In genomic region chr5:95781101-95781583, GRCh38 we compare ENCODE assay signal across 8 cellular contexts. TPM values are rescaled to one million over a fixed set of nuclear protein-coding genes. Genes with fewer than 3 reads are reported as not detected.
DNase-seq lines count a peak whose midpoint lies in the region; ATAC-seq and TF ChIP-seq lines count a peak whose summit lies in the region.

No MANE protein-coding gene starts in this region.

- no peak overlapping the region for H3K4me3 Mint-ChIP-seq in Calu3 (ENCODE audit: low read depth, unreplicated experiment)
- peak overlapping the region; percentile 66 to 87 (median 74) for H3K4me3 Mint-ChIP-seq in naive thymus-derived CD8-positive, alpha-beta T cell

- BruUV-seq in Calu3 (replicated peaks; lab: Mats Ljungman, UMichigan) = no TSS peak

- H3K9me3 Mint-ChIP-seq in Calu3 (ENCODE audit: low read depth, unreplicated experiment) = no peaks in the 10 kb centered on the region
- no peaks in the 10 kb centered on the region for H3K9me3 Mint-ChIP-seq in naive thymus-derived CD8-positive, alpha-beta T cell

- POLR2A ChIA-PET in naive thymus-derived CD8-positive, alpha-beta T cell (lab: Charles Lee) = interaction anchor here (0.6 to 2.7 kb wide), 13 partner anchors 28 to 190 kb away, joined by 3 to 21 read pairs (median 6); partner anchors contain the start of genes GLRX and RFESD

- DNase-seq in Calu3 = peak; percentile 82
- peak; percentile 84 for DNase-seq in OCI-M1 (lab: John Stamatoyannopoulos, UW)
- peak; percentile 60 for DNase-seq in activated T-cell treated with anti-CD3 and anti-CD28 coated beads for 48 hours (ENCODE audit: low read depth)
- DNase-seq in fibroblast of gingiva (ENCODE audit: low read depth) = peak; percentile 90
- DNase-seq in naive thymus-derived CD8-positive, alpha-beta T cell = peak; percentile 44 to 85 (median 66)
- peak; percentile 33 to 47 for DNase-seq in stimulated activated CD8-positive, alpha-beta memory T cell treated with anti-CD3 and anti-CD28 coated beads, Interleukin-7, amount 100 ng/mL, for 48 hours (ENCODE audit: extremely low read depth in 1 of 2, low read depth in 1 of 2)

- H3K27ac Mint-ChIP-seq in Calu3 (ENCODE audit: unreplicated experiment) = no peak overlapping the region
- H3K27ac Mint-ChIP-seq in naive thymus-derived CD8-positive, alpha-beta T cell = peak overlapping the region in 9 of 10 donors; percentile 6 to 90 (median 67)

- H3K4me1 Mint-ChIP-seq in Calu3 (ENCODE audit: low read depth, unreplicated experiment) = no peaks in the 10 kb centered on the region
- H3K4me1 Mint-ChIP-seq in naive thymus-derived CD8-positive, alpha-beta T cell = peaks cover 7 to 27% (median 14%) of the 10 kb centered on the region in 4 donors

- CTCF ChIA-PET in Calu3 (lab: Charles Lee) = interaction anchor here (0.6 to 1.8 kb wide), 22 partner anchors 21 to 226 kb away, joined by 3 to 28 read pairs (median 4); partner anchors contain the start of genes ARSK, GLRX and RFESD

- intact Hi-C loops in Calu3 (cut with micrococcal nuclease; ENCODE audit: unreplicated experiment) = loop anchor here (1.0 to 2.0 kb wide), 4 partner anchors 62 to 137 kb away; no protein-coding TSS in a partner anchor

- H3K36me3 Mint-ChIP-seq in Calu3 (ENCODE audit: insufficient read depth, unreplicated experiment) = peaks cover 22% of the 10 kb centered on the region
- no peaks in the 10 kb centered on the region for H3K36me3 Mint-ChIP-seq in naive thymus-derived CD8-positive, alpha-beta T cell

- ATAC-seq in GM19467 (IDR thresholded peaks at IDR 0.05; ENCODE audit: unreplicated experiment) (peak; percentile 90), HG03575 (IDR thresholded peaks at IDR 0.05; ENCODE audit: extremely low read depth, insufficient number of reproducible peaks, low FRiP score, unreplicated experiment) (peak; percentile 54)
- ATAC-seq in naive thymus-derived CD8-positive, alpha-beta T cell = peak; percentile 96 to 99

- TF ChIP-seq CTCF in Calu3 (IDR thresholded peaks at IDR 0.05; ENCODE audit: unreplicated experiment) = peak; percentile 94

- no peaks in the 10 kb centered on the region for H3K27me3 Mint-ChIP-seq in Calu3 (ENCODE audit: unreplicated experiment)
- no peaks in the 10 kb centered on the region for H3K27me3 Mint-ChIP-seq in naive thymus-derived CD8-positive, alpha-beta T cell

RNA-seq across cellular contexts. Expression of gene GLRX, which starts 41.4 kb away (rescaled TPM):
- 27.9 and 33.7 TPM in 2 replicates for total RNA-seq in Calu3 (2022)
- 100 to 1,000 TPM; 110 to 111 TPM for total RNA-seq in naive thymus-derived CD8-positive, alpha-beta T cell
- polyA plus RNA-seq in naive thymus-derived CD8-positive, alpha-beta T cell = 100 to 1,000 TPM; 133 to 232 (median 148) TPM

RNA-seq across cellular contexts. Expression of gene RHOBTB3, which starts 50.0 kb away (rescaled TPM):
- total RNA-seq in Calu3 (2022) = 29.5 and 41.1 TPM in 2 replicates
- total RNA-seq in naive thymus-derived CD8-positive, alpha-beta T cell = under 1 TPM; 0.25 to 0.60 TPM
- polyA plus RNA-seq in naive thymus-derived CD8-positive, alpha-beta T cell = 1 to 10 TPM in 2 of 3 donors, under 1 TPM in 1; 0.49 to 2.9 (median 1.4) TPM

Comparison
In these comparisons a context has a peak if more than half of its experiments do, and no peak if none do; other contexts are left out.
1. Peak in every context shown above with its lines: DNase-seq and ATAC-seq.
2. DNase-seq: peak in every context shown above with its lines; median percentile 90 in fibroblast of gingiva; 84 in OCI-M1; 82 in Calu3; 66 in naive thymus-derived CD8-positive, alpha-beta T cell; 60 in activated T-cell treated with anti-CD3 and anti-CD28 coated beads for 48 hours; 40 in stimulated activated CD8-positive, alpha-beta memory T cell treated with anti-CD3 and anti-CD28 coated beads, Interleukin-7, amount 100 ng/mL, for 48 hours.
3. RNA of gene RHOBTB3, which starts 50.0 kb away (total RNA-seq): 29.5 to 41.1 TPM in Calu3; 0.25 to 0.60 TPM in naive thymus-derived CD8-positive, alpha-beta T cell; every median in the first group is over 10 times any median in the second.